ENCODE assay signal across 8 cellular contexts in genomic region chr13:75762066-75762937, GRCh38.
DNase-seq lines count a peak whose midpoint lies in the region; ATAC-seq and TF ChIP-seq lines count a peak whose summit lies in the region.

No MANE protein-coding gene starts in this region.

- peaks cover 56% of the 10 kb centered on the region for H3K4me1 Mint-ChIP-seq in nephron

- no peaks in the 10 kb centered on the region for H3K9me3 ChIP-seq in IMR-90 (ENCODE audit: control insufficient read depth, insufficient read depth, low read length)
- H3K9me3 ChIP-seq in colonic mucosa: no peaks in the 10 kb centered on the region

- DNase-seq in GM12865 (ENCODE audit: low read depth) (peak; percentile 82), IMR-90 (peak; percentile 63), colonic mucosa (peak; percentile 36), COLO668 (lab: John Stamatoyannopoulos, UW; ENCODE audit: unreplicated experiment) (no peak), NCI-H187 (lab: John Stamatoyannopoulos, UW) (no peak), NCI-H128 (lab: John Stamatoyannopoulos, UW; ENCODE audit: unreplicated experiment) (no peak)

- peak overlapping the region; percentile 87 for H3K4me2 ChIP-seq in IMR-90 (ENCODE audit: low read depth, low read length)

- H3K4ac ChIP-seq in IMR-90 (ENCODE audit: low read depth, low read length): peak overlapping the region; percentile 71

- intact Hi-C loops in IMR-90 (cut with micrococcal nuclease) (no loop called here), colonic mucosa (cut with DNase I) (no loop called here)

- peak overlapping the region; percentile 96 for H3K18ac ChIP-seq in IMR-90 (ENCODE audit: low read depth, low read length)

- peak overlapping the region; percentile 70 to 87 (median 74) for H3K27ac Mint-ChIP-seq in nephron

- H3K36me3 ChIP-seq in IMR-90 (ENCODE audit: control insufficient read depth, insufficient read depth, low read length): peaks cover 3% of the 10 kb centered on the region; the same call in 1 of the 2 replicates
- no peaks in the 10 kb centered on the region for H3K36me3 ChIP-seq in colonic mucosa

- no peak for TF ChIP-seq CTCF in GM12865 (IDR thresholded peaks at IDR 0.05; ENCODE audit: insufficient read depth, low read depth, low read length, missing control alignments)
- no peak for TF ChIP-seq CTCF in IMR-90 (conservative IDR thresholded peaks at IDR 0.05; ENCODE audit: low read depth, low read length)
- TF ChIP-seq CTCF in colonic mucosa (IDR thresholded peaks at IDR 0.05): no peak
- no peak for TF ChIP-seq CTCF in nephron (IDR thresholded peaks at IDR 0.05; ENCODE audit: unreplicated experiment in 3 of 3)

- H3K4me3 ChIP-seq in GM12865 (ENCODE audit: low read depth, low read length) (no peak overlapping the region), IMR-90 (ENCODE audit: insufficient read depth, low read depth, low read length) (no peak overlapping the region; the same call in 1 of the 2 replicates), colonic mucosa (peak overlapping the region; percentile 30)

- TF ChIP-seq POLR2A in IMR-90 (IDR thresholded peaks at IDR 0.05; ENCODE audit: low read depth, low read length): no peak

- peak overlapping the region; percentile 75 for H3K23ac ChIP-seq in IMR-90 (ENCODE audit: low read depth, low read length)

- CTCF ChIA-PET in IMR-90 (lab: Yijun Ruan, JAX): interaction anchor here (0.7 to 1.2 kb wide), 3 partner anchors 21 to 67 kb away, joined by 3 to 4 read pairs (median 3); no protein-coding TSS in a partner anchor

- no CpG with 5 or more reads among the region's 7 CpGs for WGBS in IMR-90 (ENCODE audit: extremely low coverage in 2 of 2, insufficient read length in 1 of 2), 2 experiments

- POLR2A ChIA-PET in IMR-90 (lab: Charles Lee; ENCODE audit: unreplicated experiment): interaction anchor here (0.5 kb wide), 1 partner anchor 34 kb away, joined by 3 read pairs; no protein-coding TSS in a partner anchor

- dilution Hi-C loops in IMR-90 (cut with HindIII; ENCODE audit: low sequenced_read_pairs, unreplicated experiment): no loop called here

- peak overlapping the region; percentile 60; the same call in 1 of the 3 replicates for H2BK15ac ChIP-seq in IMR-90 (ENCODE audit: low read depth, low read length)

- peak overlapping the region; percentile 35 to 80 (median 73) for H3K4me3 Mint-ChIP-seq in nephron

- peak; percentile 97 for ATAC-seq in GM21515 (IDR thresholded peaks at IDR 0.05; ENCODE audit: unreplicated experiment)
- ATAC-seq in IMR-90 (ENCODE audit: low read depth): peak; percentile 33

- no TSS peak for BruUV-seq in IMR-90 (replicated peaks; lab: Mats Ljungman, UMichigan)

- H3K9ac ChIP-seq in IMR-90 (ENCODE audit: low read depth, low read length): peak overlapping the region; percentile 89
- H3K9ac ChIP-seq in colonic mucosa (ENCODE audit: low read depth in 2 of 2, low read length in 2 of 2): peak overlapping the region; percentile 28 to 78

- H3K9me3 Mint-ChIP-seq in nephron: peaks cover 2% of the 10 kb centered on the region

- H2AK5ac ChIP-seq in IMR-90 (ENCODE audit: low read depth, low read length): peak overlapping the region; percentile 84; the same call in 1 of the 2 replicates

- peak overlapping the region; percentile 34 for H3K14ac ChIP-seq in IMR-90 (replicated peaks; ENCODE audit: low read depth, low read length)

- peaks cover 21% of the 10 kb centered on the region for H3K9me1 ChIP-seq in IMR-90 (ENCODE audit: insufficient read depth, low read length)

- H3K4me1 ChIP-seq in IMR-90 (ENCODE audit: control insufficient read depth, insufficient read depth, low read length) (peaks cover 23% of the 10 kb centered on the region), colonic mucosa (no peaks in the 10 kb centered on the region)

- H4K8ac ChIP-seq in IMR-90 (ENCODE audit: low read depth in 2 of 2, low read length in 2 of 2): peak overlapping the region; percentile 74 to 83

- peak overlapping the region; percentile 92 for H2BK5ac ChIP-seq in IMR-90 (ENCODE audit: low read depth, low read length, poor library complexity, severe bottlenecking)

- peaks cover 31 to 71% of the 10 kb centered on the region in 2 experiments for H3K79me1 ChIP-seq in IMR-90 (ENCODE audit: low read depth in 1 of 2, low read length in 2 of 2)

- peak overlapping the region; percentile 6; the same call in 1 of the 2 replicates for H2BK20ac ChIP-seq in IMR-90 (ENCODE audit: low read depth, low read length)

- H3K36me3 Mint-ChIP-seq in nephron (ENCODE audit: low read depth): no peaks in the 10 kb centered on the region

- no peak overlapping the region for H2AFZ ChIP-seq in IMR-90 (replicated peaks; ENCODE audit: low read length, poor library complexity)

- no peak overlapping the region for H2AK9ac ChIP-seq in IMR-90 (replicated peaks; ENCODE audit: low read depth, low read length, poor library complexity)

- peaks cover 72% of the 10 kb centered on the region for H4K20me1 ChIP-seq in IMR-90 (ENCODE audit: insufficient read depth, low read length)

- H3K27me3 ChIP-seq in IMR-90 (ENCODE audit: control insufficient read depth, insufficient read depth, low read length) (no peaks in the 10 kb centered on the region), colonic mucosa (no peaks in the 10 kb centered on the region)

- peak overlapping the region; percentile 53 for H2BK120ac ChIP-seq in IMR-90 (ENCODE audit: low read depth, low read length)

- H3K27ac ChIP-seq in IMR-90 (ENCODE audit: insufficient read depth, low read length) (peak overlapping the region; percentile 99), colonic mucosa (peak overlapping the region; percentile 80)

- peak overlapping the region; percentile 29 for H4K91ac ChIP-seq in IMR-90 (ENCODE audit: insufficient read depth, low read depth, low read length)

- peak overlapping the region; percentile 96 for H4K5ac ChIP-seq in IMR-90 (ENCODE audit: low read depth, low read length)

- no peak overlapping the region for H3K56ac ChIP-seq in IMR-90 (ENCODE audit: extremely low read depth, insufficient read depth, low read length)

- TF ChIP-seq RAD21 in IMR-90 (IDR thresholded peaks at IDR 0.05; ENCODE audit: low read length): no peak

- in situ Hi-C loops in IMR-90 (cut with MboI; ENCODE audit: low sequenced_read_pairs): no loop called here

- no peaks in the 10 kb centered on the region for H3K27me3 Mint-ChIP-seq in nephron (ENCODE audit: low read depth)

TF ChIP-seq in IMR-90, 13 proteins besides CTCF, POLR2A, EP300 and RAD21:
- TF ChIP-seq NFE2L2 (IDR thresholded peaks at IDR 0.05; ENCODE audit: low read depth, low read length) (no peak), CEBPB (IDR thresholded peaks at IDR 0.05; ENCODE audit: low read depth, low read length) (peak; percentile 45; the same call in 1 of the 2 replicates)

Comparison
In these comparisons a context has a peak if more than half of its experiments do, and no peak if none do; other contexts are left out.
1. DNase-seq: peak in GM12865 (single experiment), IMR-90 (single experiment) and colonic mucosa (single experiment); none in COLO668 (single experiment), NCI-H187 (0 of 2) and NCI-H128 (single experiment).